ENCODE assay signal across 28 cellular contexts in the genomic region with DNA sequence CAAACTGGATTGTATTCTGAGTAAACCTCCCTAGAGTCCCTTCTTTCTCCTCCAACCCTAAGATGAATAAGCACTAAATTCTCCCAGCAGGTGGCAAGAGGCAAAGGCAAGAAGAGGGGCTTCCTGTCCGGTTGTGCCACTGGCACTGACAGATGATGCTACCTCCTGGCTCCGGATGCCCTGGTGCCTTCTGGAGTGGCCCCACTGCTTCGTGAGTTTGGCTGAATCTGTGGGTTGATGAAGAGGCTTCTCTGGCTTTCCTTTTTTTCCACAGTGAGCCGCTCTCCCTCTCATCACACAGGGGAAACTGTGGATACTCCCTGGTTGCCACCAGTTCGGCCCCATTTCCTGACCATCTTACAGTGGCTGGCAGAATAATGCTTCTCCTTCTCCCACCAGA.
"Had no signal": no experiment of that assay in that cellular context is flagged by ENCODE, and none has a peak within 500 bp of the region (broad histone marks: within the 10 kb centered on the region; RNA-seq: fewer than 3 reads in every experiment).

No MANE protein-coding gene starts in this region.

- H3K9me3 ChIP-seq: stomach, suprapubic skin, testis, thoracic aorta, thyroid gland, tibial artery, tibial nerve, transverse colon, upper lobe of left lung, upper lobe of right lung, uterus, vagina had no signal

- H3K4me3 Mint-ChIP-seq: stimulated activated effector memory CD8-positive, alpha-beta T cell treated with anti-CD3 and anti-CD28 coated beads, Interleukin-12 subunit alpha, Interleukin-12 subunit beta, amount 100 ng/mL, for 72 hours; stimulated activated memory B cell treated with anti-CD40 and anti-IgM and Interleukin-4, amounts not matched to agents 10 μg/mL and 1 μg/mL and 100 μg/mL, for 72 hours; stimulated activated naive B cell treated with anti-CD40 and anti-IgM and Interleukin-4, amounts not matched to agents 10 μg/mL and 1 μg/mL and 100 μg/mL, for 72 hours; stimulated activated naive CD8-positive, alpha-beta T cell treated with anti-CD3 and anti-CD28 coated beads, Interleukin-15, amount 100 ng/mL, for 72 hours; stimulated activated naive CD8-positive, alpha-beta T cell treated with anti-CD3 and anti-CD28 coated beads, Interleukin-15, Interleukin-2, amounts not matched to agents 100 ng/mL and 50 ng/mL, for 24 hours; type B pancreatic cell had no signal

- H3K36me3 ChIP-seq: stomach, suprapubic skin, thoracic aorta, thyroid gland, tibial artery, tibial nerve, transverse colon, upper lobe of left lung, upper lobe of right lung, uterus, vagina had no signal

- ATAC-seq: stimulated activated effector memory CD8-positive, alpha-beta T cell treated with anti-CD3 and anti-CD28 coated beads, Interleukin-12 subunit alpha, Interleukin-12 subunit beta, amount 100 ng/mL, for 72 hours; stimulated activated memory B cell treated with anti-CD40 and anti-IgM and Interleukin-4, amounts not matched to agents 10 μg/mL and 1 μg/mL and 100 μg/mL, for 72 hours; stimulated activated naive B cell treated with anti-CD40 and anti-IgM and Interleukin-4, amounts not matched to agents 10 μg/mL and 1 μg/mL and 100 μg/mL, for 72 hours; stimulated activated naive CD8-positive, alpha-beta T cell treated with anti-CD3 and anti-CD28 coated beads, Interleukin-15, amount 100 ng/mL, for 72 hours; stimulated activated naive CD8-positive, alpha-beta T cell treated with anti-CD3 and anti-CD28 coated beads, Interleukin-15, Interleukin-2, amounts not matched to agents 100 U/mL and 50 U/mL, for 24 hours; upper lobe of right lung had no signal

- H3K36me3 Mint-ChIP-seq: stimulated activated effector memory CD8-positive, alpha-beta T cell treated with anti-CD3 and anti-CD28 coated beads, Interleukin-12 subunit alpha, Interleukin-12 subunit beta, amount 100 ng/mL, for 72 hours; stimulated activated memory B cell treated with anti-CD40 and anti-IgM and Interleukin-4, amounts not matched to agents 10 μg/mL and 1 μg/mL and 100 μg/mL, for 72 hours; stimulated activated naive B cell treated with anti-CD40 and anti-IgM and Interleukin-4, amounts not matched to agents 10 μg/mL and 1 μg/mL and 100 μg/mL, for 72 hours; type B pancreatic cell had no signal

- H3K27ac Mint-ChIP-seq: stimulated activated effector memory CD8-positive, alpha-beta T cell treated with anti-CD3 and anti-CD28 coated beads, Interleukin-12 subunit alpha, Interleukin-12 subunit beta, amount 100 ng/mL, for 72 hours; stimulated activated memory B cell treated with anti-CD40 and anti-IgM and Interleukin-4, amounts not matched to agents 10 μg/mL and 1 μg/mL and 100 μg/mL, for 72 hours; stimulated activated naive B cell treated with anti-CD40 and anti-IgM and Interleukin-4, amounts not matched to agents 10 μg/mL and 1 μg/mL and 100 μg/mL, for 72 hours; stimulated activated naive CD8-positive, alpha-beta T cell treated with anti-CD3 and anti-CD28 coated beads, Interleukin-15, Interleukin-2, amounts not matched to agents 100 ng/mL and 50 ng/mL, for 24 hours; type B pancreatic cell had no signal

- H3K27ac ChIP-seq: stomach, suprapubic skin, testis, thoracic aorta, thyroid gland, tibial artery, tibial nerve, transverse colon, upper lobe of left lung, upper lobe of right lung, uterus, vagina had no signal

- H3K9me3 Mint-ChIP-seq: stimulated activated effector memory CD8-positive, alpha-beta T cell treated with anti-CD3 and anti-CD28 coated beads, Interleukin-12 subunit alpha, Interleukin-12 subunit beta, amount 100 ng/mL, for 72 hours; stimulated activated memory B cell treated with anti-CD40 and anti-IgM and Interleukin-4, amounts not matched to agents 10 μg/mL and 1 μg/mL and 100 μg/mL, for 72 hours; stimulated activated naive CD8-positive, alpha-beta T cell treated with anti-CD3 and anti-CD28 coated beads, Interleukin-15, amount 100 ng/mL, for 72 hours; stimulated activated naive CD8-positive, alpha-beta T cell treated with anti-CD3 and anti-CD28 coated beads, Interleukin-15, Interleukin-2, amounts not matched to agents 100 ng/mL and 50 ng/mL, for 24 hours; type B pancreatic cell had no signal

- H3K27me3 ChIP-seq: testis, thyroid gland, tibial nerve, upper lobe of left lung, uterus, vagina had no signal

- DNase-seq: stimulated activated CD4-positive, alpha-beta T cell treated with anti-CD3 and anti-CD28 coated beads, Interleukin-2, amount 100 ng/mL, for 48 hours; stimulated activated CD4-positive, alpha-beta T cell treated with anti-CD3 and anti-CD28 coated beads, Interleukin-4, amount 100 ng/mL, for 1 hour; stimulated activated CD4-positive, alpha-beta T cell treated with anti-CD3 and anti-CD28 coated beads, Interleukin-4, amount 100 ng/mL, for 24 hours; stimulated activated CD4-positive, alpha-beta T cell treated with anti-CD3 and anti-CD28 coated beads, Interleukin-4, amount 100 ng/mL, for 4 hours; stimulated activated CD8-positive, alpha-beta memory T cell treated with anti-CD3 and anti-CD28 coated beads, Interleukin-4, amount 100 ng/mL, for 48 hours; stimulated activated naive B cell treated with anti-CD40 and anti-IgM and Interleukin-4, amounts not matched to agents 10 μg/mL and 1 μg/mL and 100 μg/mL, for 72 hours; stimulated activated naive CD4-positive, alpha-beta T cell; stimulated activated naive CD4-positive, alpha-beta T cell treated with Interleukin-2 at 50 U/mL for 16 hours; stimulated activated naive CD8-positive, alpha-beta T cell treated with anti-CD3 and anti-CD28 coated beads, Interleukin-15, amount 100 ng/mL, for 72 hours; stimulated activated naive CD8-positive, alpha-beta T cell treated with anti-CD3 and anti-CD28 coated beads, Interleukin-15, Interleukin-2, amounts not matched to agents 100 U/mL and 50 U/mL, for 24 hours; stomach; substantia nigra; testis; thyroid gland; tibial artery; transverse colon; trophoblast cell; upper lobe of right lung; uterus had no signal

- H3K4me3 ChIP-seq: stomach, suprapubic skin, testis, thoracic aorta, thyroid gland, tibial artery, tibial nerve, transverse colon, upper lobe of left lung, upper lobe of right lung, uterus, vagina had no signal

- H3K4me1 ChIP-seq: suprapubic skin, testis, thyroid gland, tibial artery, upper lobe of right lung, uterus had no signal
